Comparison of ENCODE assay signal across 1 cellular context in the genomic region with DNA sequence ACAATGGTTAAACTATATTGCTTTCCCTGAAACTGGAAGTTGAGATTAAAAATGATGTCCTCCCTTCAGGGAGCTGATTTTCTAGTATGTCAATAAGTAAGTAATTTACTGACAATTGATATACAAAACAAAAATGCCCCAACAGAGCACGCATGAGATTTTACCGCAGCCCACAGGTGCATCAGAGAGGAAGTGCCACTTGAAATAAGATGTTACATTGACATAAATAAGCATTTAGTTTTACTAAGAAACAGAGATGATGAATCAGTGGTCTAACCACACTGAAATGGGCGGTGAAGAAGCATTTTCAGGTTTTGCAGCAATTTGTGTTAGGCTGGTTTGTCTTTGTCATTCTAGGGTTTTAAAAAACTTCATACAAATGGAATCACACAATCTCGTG.
TF ChIP-seq lines count a peak whose summit lies in the region.

No MANE protein-coding gene starts in this region.

TF ChIP-seq in GM12878, 131 proteins besides CTCF, POLR2A, EP300 and RAD21 (continued from another document and continues in another):
- TF ChIP-seq, protein P1, sequence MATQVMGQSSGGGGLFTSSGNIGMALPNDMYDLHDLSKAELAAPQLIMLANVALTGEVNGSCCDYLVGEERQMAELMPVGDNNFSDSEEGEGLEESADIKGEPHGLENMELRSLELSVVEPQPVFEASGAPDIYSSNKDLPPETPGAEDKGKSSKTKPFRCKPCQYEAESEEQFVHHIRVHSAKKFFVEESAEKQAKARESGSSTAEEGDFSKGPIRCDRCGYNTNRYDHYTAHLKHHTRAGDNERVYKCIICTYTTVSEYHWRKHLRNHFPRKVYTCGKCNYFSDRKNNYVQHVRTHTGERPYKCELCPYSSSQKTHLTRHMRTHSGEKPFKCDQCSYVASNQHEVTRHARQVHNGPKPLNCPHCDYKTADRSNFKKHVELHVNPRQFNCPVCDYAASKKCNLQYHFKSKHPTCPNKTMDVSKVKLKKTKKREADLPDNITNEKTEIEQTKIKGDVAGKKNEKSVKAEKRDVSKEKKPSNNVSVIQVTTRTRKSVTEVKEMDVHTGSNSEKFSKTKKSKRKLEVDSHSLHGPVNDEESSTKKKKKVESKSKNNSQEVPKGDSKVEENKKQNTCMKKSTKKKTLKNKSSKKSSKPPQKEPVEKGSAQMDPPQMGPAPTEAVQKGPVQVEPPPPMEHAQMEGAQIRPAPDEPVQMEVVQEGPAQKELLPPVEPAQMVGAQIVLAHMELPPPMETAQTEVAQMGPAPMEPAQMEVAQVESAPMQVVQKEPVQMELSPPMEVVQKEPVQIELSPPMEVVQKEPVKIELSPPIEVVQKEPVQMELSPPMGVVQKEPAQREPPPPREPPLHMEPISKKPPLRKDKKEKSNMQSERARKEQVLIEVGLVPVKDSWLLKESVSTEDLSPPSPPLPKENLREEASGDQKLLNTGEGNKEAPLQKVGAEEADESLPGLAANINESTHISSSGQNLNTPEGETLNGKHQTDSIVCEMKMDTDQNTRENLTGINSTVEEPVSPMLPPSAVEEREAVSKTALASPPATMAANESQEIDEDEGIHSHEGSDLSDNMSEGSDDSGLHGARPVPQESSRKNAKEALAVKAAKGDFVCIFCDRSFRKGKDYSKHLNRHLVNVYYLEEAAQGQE (IDR thresholded peaks at IDR 0.05; ENCODE audit: low read depth, low read length): peak; percentile 31; the same call in 1 of the 2 replicates
- TF ChIP-seq SP1 (IDR thresholded peaks at IDR 0.05; ENCODE audit: low read depth, low read length): peak; percentile 77
- peak; percentile 78 for TF ChIP-seq BMI1 (IDR thresholded peaks at IDR 0.05; ENCODE audit: borderline replicate concordance)
- TF ChIP-seq ZSCAN29 (IDR thresholded peaks at IDR 0.05): 0 out of 2 replicates have a peak, but pooled peaks have one; percentile 46
- no peak for TF ChIP-seq RB1 (IDR thresholded peaks at IDR 0.05; ENCODE audit: borderline replicate concordance)
- no peak for TF ChIP-seq ZNF207 (IDR thresholded peaks at IDR 0.05; ENCODE audit: borderline replicate concordance)
- TF ChIP-seq NR2C1 (IDR thresholded peaks at IDR 0.05): no peak
- TF ChIP-seq MTA3 (IDR thresholded peaks at IDR 0.05; ENCODE audit: borderline replicate concordance, low read length): peak; percentile 99; the same call in 1 of the 2 replicates
- TF ChIP-seq JUNB (IDR thresholded peaks at IDR 0.05): peak; percentile 94
- 0 out of 2 replicates have a peak, but pooled peaks have one; percentile 47 for TF ChIP-seq RCOR1 (conservative IDR thresholded peaks at IDR 0.05; ENCODE audit: low read depth, low read length)
- TF ChIP-seq, protein P2, sequence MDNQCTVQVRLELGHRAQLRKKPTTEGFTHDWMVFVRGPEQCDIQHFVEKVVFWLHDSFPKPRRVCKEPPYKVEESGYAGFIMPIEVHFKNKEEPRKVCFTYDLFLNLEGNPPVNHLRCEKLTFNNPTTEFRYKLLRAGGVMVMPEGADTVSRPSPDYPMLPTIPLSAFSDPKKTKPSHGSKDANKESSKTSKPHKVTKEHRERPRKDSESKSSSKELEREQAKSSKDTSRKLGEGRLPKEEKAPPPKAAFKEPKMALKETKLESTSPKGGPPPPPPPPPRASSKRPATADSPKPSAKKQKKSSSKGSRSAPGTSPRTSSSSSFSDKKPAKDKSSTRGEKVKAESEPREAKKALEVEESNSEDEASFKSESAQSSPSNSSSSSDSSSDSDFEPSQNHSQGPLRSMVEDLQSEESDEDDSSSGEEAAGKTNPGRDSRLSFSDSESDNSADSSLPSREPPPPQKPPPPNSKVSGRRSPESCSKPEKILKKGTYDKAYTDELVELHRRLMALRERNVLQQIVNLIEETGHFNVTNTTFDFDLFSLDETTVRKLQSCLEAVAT (IDR thresholded peaks at IDR 0.05): peak; percentile 85
- peak; percentile 88 to 92 for TF ChIP-seq BHLHE40 (IDR thresholded peaks at IDR 0.05; ENCODE audit: borderline replicate concordance in 1 of 2, low read depth in 2 of 2, low read length in 1 of 2)
- TF ChIP-seq MEF2A (IDR thresholded peaks at IDR 0.05; ENCODE audit: insufficient read depth, low read depth, low read length): peak; percentile 92
- TF ChIP-seq MXI1 (IDR thresholded peaks at IDR 0.05; ENCODE audit: low read depth, low read length): peak; percentile 21; the same call in 1 of the 2 replicates
- TF ChIP-seq PAX8 (IDR thresholded peaks at IDR 0.05): no peak
- TF ChIP-seq RELA (IDR thresholded peaks at IDR 0.05; ENCODE audit: borderline replicate concordance, partially characterized antibody): peak; percentile 15
- TF ChIP-seq HDGF (IDR thresholded peaks at IDR 0.05): no peak
- no peak for TF ChIP-seq RAD51 (IDR thresholded peaks at IDR 0.05)
- TF ChIP-seq, protein P3, sequence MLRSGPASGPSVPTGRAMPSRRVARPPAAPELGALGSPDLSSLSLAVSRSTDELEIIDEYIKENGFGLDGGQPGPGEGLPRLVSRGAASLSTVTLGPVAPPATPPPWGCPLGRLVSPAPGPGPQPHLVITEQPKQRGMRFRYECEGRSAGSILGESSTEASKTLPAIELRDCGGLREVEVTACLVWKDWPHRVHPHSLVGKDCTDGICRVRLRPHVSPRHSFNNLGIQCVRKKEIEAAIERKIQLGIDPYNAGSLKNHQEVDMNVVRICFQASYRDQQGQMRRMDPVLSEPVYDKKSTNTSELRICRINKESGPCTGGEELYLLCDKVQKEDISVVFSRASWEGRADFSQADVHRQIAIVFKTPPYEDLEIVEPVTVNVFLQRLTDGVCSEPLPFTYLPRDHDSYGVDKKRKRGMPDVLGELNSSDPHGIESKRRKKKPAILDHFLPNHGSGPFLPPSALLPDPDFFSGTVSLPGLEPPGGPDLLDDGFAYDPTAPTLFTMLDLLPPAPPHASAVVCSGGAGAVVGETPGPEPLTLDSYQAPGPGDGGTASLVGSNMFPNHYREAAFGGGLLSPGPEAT (IDR thresholded peaks at IDR 0.05; ENCODE audit: low read depth): peak; percentile 79; the same call in 1 of the 2 replicates
- TF ChIP-seq, protein P4, sequence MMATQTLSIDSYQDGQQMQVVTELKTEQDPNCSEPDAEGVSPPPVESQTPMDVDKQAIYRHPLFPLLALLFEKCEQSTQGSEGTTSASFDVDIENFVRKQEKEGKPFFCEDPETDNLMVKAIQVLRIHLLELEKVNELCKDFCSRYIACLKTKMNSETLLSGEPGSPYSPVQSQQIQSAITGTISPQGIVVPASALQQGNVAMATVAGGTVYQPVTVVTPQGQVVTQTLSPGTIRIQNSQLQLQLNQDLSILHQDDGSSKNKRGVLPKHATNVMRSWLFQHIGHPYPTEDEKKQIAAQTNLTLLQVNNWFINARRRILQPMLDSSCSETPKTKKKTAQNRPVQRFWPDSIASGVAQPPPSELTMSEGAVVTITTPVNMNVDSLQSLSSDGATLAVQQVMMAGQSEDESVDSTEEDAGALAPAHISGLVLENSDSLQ (IDR thresholded peaks at IDR 0.05): peak; percentile 54; the same call in 1 of the 2 replicates
- TF ChIP-seq ZNF384 (IDR thresholded peaks at IDR 0.05; ENCODE audit: borderline replicate concordance, low read depth, low read length): peak; percentile 52; the same call in 1 of the 2 replicates
- TF ChIP-seq CUX1 (IDR thresholded peaks at IDR 0.05; ENCODE audit: insufficient replicate concordance, low read depth, low read length): peak; percentile 61
- TF ChIP-seq BACH1 (IDR thresholded peaks at IDR 0.05; ENCODE audit: borderline replicate concordance): peak; percentile 87
- TF ChIP-seq, protein P5, sequence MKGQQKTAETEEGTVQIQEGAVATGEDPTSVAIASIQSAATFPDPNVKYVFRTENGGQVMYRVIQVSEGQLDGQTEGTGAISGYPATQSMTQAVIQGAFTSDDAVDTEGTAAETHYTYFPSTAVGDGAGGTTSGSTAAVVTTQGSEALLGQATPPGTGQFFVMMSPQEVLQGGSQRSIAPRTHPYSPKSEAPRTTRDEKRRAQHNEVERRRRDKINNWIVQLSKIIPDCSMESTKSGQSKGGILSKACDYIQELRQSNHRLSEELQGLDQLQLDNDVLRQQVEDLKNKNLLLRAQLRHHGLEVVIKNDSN (IDR thresholded peaks at IDR 0.05; ENCODE audit: borderline replicate concordance, extremely low read length, insufficient read depth, low read depth, low read length): no peak
- TF ChIP-seq ELK1 (IDR thresholded peaks at IDR 0.05; ENCODE audit: low read depth, low read length): no peak
- no peak for TF ChIP-seq GATAD2B (conservative IDR thresholded peaks at IDR 0.05; ENCODE audit: low read depth)
- TF ChIP-seq TCF3 (IDR thresholded peaks at IDR 0.05; ENCODE audit: borderline replicate concordance, insufficient read depth, low read depth, low read length): peak; percentile 97
- TF ChIP-seq KAT2A (conservative IDR thresholded peaks at IDR 0.05; ENCODE audit: control insufficient read depth, low read depth, low read length): no peak
- TF ChIP-seq E2F8 (IDR thresholded peaks at IDR 0.05; ENCODE audit: low read depth, partially characterized antibody): peak; percentile 43
- peak; percentile 52 for TF ChIP-seq TCF7 (IDR thresholded peaks at IDR 0.05; ENCODE audit: borderline replicate concordance)
- 0 out of 2 replicates have a peak, but pooled peaks have one; percentile 86 for TF ChIP-seq EZH2 (IDR thresholded peaks at IDR 0.05; ENCODE audit: borderline replicate concordance, control insufficient read depth, low read depth, low read length)
- peak in 1 of 2 experiments; percentile 28; a peak in 1 of 4 replicates for TF ChIP-seq SRF (IDR thresholded peaks at IDR 0.05; ENCODE audit: low read depth in 2 of 2, low read length in 2 of 2)
- TF ChIP-seq ZNF274 (IDR thresholded peaks at IDR 0.05; ENCODE audit: insufficient read depth, insufficient read length): no peak
- TF ChIP-seq KLF5 (IDR thresholded peaks at IDR 0.05; ENCODE audit: partially characterized antibody): peak; percentile 91
- TF ChIP-seq BCL3 (IDR thresholded peaks at IDR 0.05; ENCODE audit: borderline replicate concordance, insufficient read depth, low read depth, low read length, poor library complexity, severe bottlenecking): peak; percentile 84
- no peak for TF ChIP-seq FOXK2 (IDR thresholded peaks at IDR 0.05)
- TF ChIP-seq PAX5 (IDR thresholded peaks at IDR 0.05; ENCODE audit: borderline replicate concordance, low read depth, low read length): peak; percentile 97
